Comparison of ENCODE assay signal across 16 cellular contexts in genomic region chr12:76679778-76680177, GRCh38.
"Had no signal": no experiment of that assay in that cellular context is flagged by ENCODE, and none has a peak within 500 bp of the region (broad histone marks: within the 10 kb centered on the region; RNA-seq: fewer than 3 reads in every experiment).

No MANE protein-coding gene starts in this region.

- H3K9me3 ChIP-seq: breast epithelium, right lobe of liver, spleen had no signal

- H3K36me3 ChIP-seq: breast epithelium, right lobe of liver, spleen had no signal

- H3K27ac Mint-ChIP-seq: activated CD4-positive, alpha-beta T cell treated with anti-CD3 and anti-CD28 coated beads, Interleukin-2, amount 10 ng/mL, durations not matched to agents 7 days and 5 days; activated naive CD8-positive, alpha-beta T cell treated with anti-CD3 and anti-CD28 coated beads, Interleukin-2, amount 10 ng/mL, durations not matched to agents 7 days and 5 days; activated T-helper 1 cell treated with anti-CD3 and anti-CD28 coated beads, Interleukin-12 subunit alpha, Interleukin-12 subunit beta, Interleukin-2, Interleukin-4 antibody, amounts not matched to agents 30 ng/mL and 10 ng/mL and 1 ng/mL, durations not matched to agents 14 hours and 24 hours and 36 hours; effector memory CD8-positive, alpha-beta T cell; nephron progenitor cell; stimulated activated naive CD8-positive, alpha-beta T cell treated with anti-CD3 and anti-CD28 coated beads, Interleukin-15, amount 100 ng/mL, for 72 hours; type B pancreatic cell had no signal

- H3K4me1 ChIP-seq: breast epithelium, right lobe of liver had no signal

- H3K27me3 Mint-ChIP-seq: activated CD4-positive, alpha-beta T cell treated with anti-CD3 and anti-CD28 coated beads, Interleukin-2, amount 10 ng/mL, durations not matched to agents 7 days and 5 days; stimulated activated naive CD8-positive, alpha-beta T cell treated with anti-CD3 and anti-CD28 coated beads, Interleukin-15, amount 100 ng/mL, for 72 hours; type B pancreatic cell had no signal

- H3K27me3 ChIP-seq: breast epithelium, right lobe of liver, spleen had no signal

- H3K4me3 ChIP-seq: breast epithelium, right lobe of liver, spleen had no signal

- H3K4me3 Mint-ChIP-seq: activated CD4-positive, alpha-beta T cell treated with anti-CD3 and anti-CD28 coated beads, Interleukin-2, amount 10 ng/mL, durations not matched to agents 7 days and 5 days; activated naive CD8-positive, alpha-beta T cell treated with anti-CD3 and anti-CD28 coated beads, Interleukin-2, amount 10 ng/mL, durations not matched to agents 7 days and 5 days; activated T-helper 1 cell treated with anti-CD3 and anti-CD28 coated beads, Interleukin-12 subunit alpha, Interleukin-12 subunit beta, Interleukin-2, Interleukin-4 antibody, amounts not matched to agents 30 ng/mL and 10 ng/mL and 1 ng/mL, durations not matched to agents 14 hours and 24 hours and 36 hours; effector memory CD8-positive, alpha-beta T cell; nephron progenitor cell; stimulated activated naive CD8-positive, alpha-beta T cell treated with anti-CD3 and anti-CD28 coated beads, Interleukin-15, amount 100 ng/mL, for 72 hours; type B pancreatic cell had no signal

- DNase-seq: activated CD4-positive, alpha-beta T cell treated with anti-CD3 and anti-CD28 coated beads, Interleukin-2, amount 10 ng/mL, durations not matched to agents 7 days and 5 days; activated CD8-positive, alpha-beta memory T cell treated with anti-CD3 and anti-CD28 coated beads, Interleukin-2, amount 50 U/mL, for 48 hours; activated naive CD4-positive, alpha-beta T cell; activated naive CD8-positive, alpha-beta T cell treated with anti-CD3 and anti-CD28 coated beads, Interleukin-2, amount 10 ng/mL, durations not matched to agents 7 days and 5 days; dermis blood vessel endothelial cell; effector memory CD8-positive, alpha-beta T cell; head of caudate nucleus; kidney glomerular epithelial cell; nephron progenitor cell; occipital lobe; right lobe of liver; spleen; stimulated activated naive CD8-positive, alpha-beta T cell treated with anti-CD3 and anti-CD28 coated beads, Interleukin-15, amount 100 ng/mL, for 72 hours had no signal

- ATAC-seq: effector memory CD8-positive, alpha-beta T cell; right lobe of liver; stimulated activated naive CD8-positive, alpha-beta T cell treated with anti-CD3 and anti-CD28 coated beads, Interleukin-15, amount 100 ng/mL, for 72 hours had no signal

- H3K27ac ChIP-seq: breast epithelium, right lobe of liver, spleen had no signal

- H3K4me1 Mint-ChIP-seq: activated CD4-positive, alpha-beta T cell treated with anti-CD3 and anti-CD28 coated beads, Interleukin-2, amount 10 ng/mL, durations not matched to agents 7 days and 5 days; activated naive CD8-positive, alpha-beta T cell treated with anti-CD3 and anti-CD28 coated beads, Interleukin-2, amount 10 ng/mL, durations not matched to agents 7 days and 5 days; stimulated activated naive CD8-positive, alpha-beta T cell treated with anti-CD3 and anti-CD28 coated beads, Interleukin-15, amount 100 ng/mL, for 72 hours had no signal

- H3K36me3 Mint-ChIP-seq: activated naive CD8-positive, alpha-beta T cell treated with anti-CD3 and anti-CD28 coated beads, Interleukin-2, amount 10 ng/mL, durations not matched to agents 7 days and 5 days; type B pancreatic cell had no signal

- H3K9me3 Mint-ChIP-seq: activated CD4-positive, alpha-beta T cell treated with anti-CD3 and anti-CD28 coated beads, Interleukin-2, amount 10 ng/mL, durations not matched to agents 7 days and 5 days; activated naive CD8-positive, alpha-beta T cell treated with anti-CD3 and anti-CD28 coated beads, Interleukin-2, amount 10 ng/mL, durations not matched to agents 7 days and 5 days; activated T-helper 1 cell treated with anti-CD3 and anti-CD28 coated beads, Interleukin-12 subunit alpha, Interleukin-12 subunit beta, Interleukin-2, Interleukin-4 antibody, amounts not matched to agents 30 ng/mL and 10 ng/mL and 1 ng/mL, durations not matched to agents 14 hours and 24 hours and 36 hours; effector memory CD8-positive, alpha-beta T cell; nephron progenitor cell; stimulated activated naive CD8-positive, alpha-beta T cell treated with anti-CD3 and anti-CD28 coated beads, Interleukin-15, amount 100 ng/mL, for 72 hours had no signal
